Comparison of ENCODE assay signal across 1 cellular context in genomic region chr11:69641681-69642548, GRCh38.
TF ChIP-seq lines count a peak whose summit lies in the region.

No MANE protein-coding gene starts in this region.

TF ChIP-seq in HepG2, 621 proteins besides CTCF, POLR2A, EP300 and RAD21 (continued from another document and continues in another):
- TF ChIP-seq JDP2 (CRISPR knock-in tag; IDR thresholded peaks at IDR 0.05; ENCODE audit: borderline replicate concordance) (no peak), TCF7L2 (IDR thresholded peaks at IDR 0.05; ENCODE audit: low read depth, low read length) (no peak), POLR2AphosphoS5 (IDR thresholded peaks at IDR 0.05; ENCODE audit: low read depth, low read length) (no peak), BRD4 (CRISPR knock-in tag; IDR thresholded peaks at IDR 0.05) (no peak), PHF5A (CRISPR knock-in tag; IDR thresholded peaks at IDR 0.05; ENCODE audit: low read depth, unreplicated experiment) (no peak), ZFX (CRISPR knock-in tag; IDR thresholded peaks at IDR 0.05; ENCODE audit: low read depth) (peak; percentile 9; the same call in 1 of the 2 replicates), DZIP1 (CRISPR knock-in tag; IDR thresholded peaks at IDR 0.05) (no peak), ZNF234 (CRISPR knock-in tag; conservative IDR thresholded peaks at IDR 0.05) (0 out of 2 replicates have a peak, but pooled peaks have one; percentile 28), ZNF800 (CRISPR knock-in tag; IDR thresholded peaks at IDR 0.05) (0 out of 2 replicates have a peak, but pooled peaks have one; percentile 30), CBX5 (CRISPR knock-in tag; IDR thresholded peaks at IDR 0.05; ENCODE audit: borderline replicate concordance) (no peak), RBM22 (optimal IDR thresholded peaks at IDR 0.05; ENCODE audit: low read length) (no peak), ZNF550 (CRISPR knock-in tag; IDR thresholded peaks at IDR 0.05; ENCODE audit: borderline replicate concordance) (no peak), ELK4 (CRISPR knock-in tag; IDR thresholded peaks at IDR 0.05; ENCODE audit: borderline replicate concordance) (no peak), JUNB (CRISPR knock-in tag; IDR thresholded peaks at IDR 0.05; ENCODE audit: borderline replicate concordance) (no peak), KDM5B (CRISPR knock-in tag; IDR thresholded peaks at IDR 0.05; ENCODE audit: borderline replicate concordance) (no peak), TBX3 (IDR thresholded peaks at IDR 0.05; ENCODE audit: borderline replicate concordance) (no peak), ZBTB39 (CRISPR knock-in tag; IDR thresholded peaks at IDR 0.05) (no peak), PHF8 (CRISPR knock-in tag; IDR thresholded peaks at IDR 0.05) (peak; percentile 43; the same call in 1 of the 2 replicates), ZBTB38 (CRISPR knock-in tag; IDR thresholded peaks at IDR 0.05) (no peak), AHDC1 (CRISPR knock-in tag; IDR thresholded peaks at IDR 0.05; ENCODE audit: borderline replicate concordance) (no peak), ZNF432 (CRISPR knock-in tag; IDR thresholded peaks at IDR 0.05; ENCODE audit: borderline replicate concordance) (no peak), MAFG (CRISPR knock-in tag; IDR thresholded peaks at IDR 0.05) (no peak), BRF2 (CRISPR knock-in tag; IDR thresholded peaks at IDR 0.05) (no peak), ZNF775 (CRISPR knock-in tag; IDR thresholded peaks at IDR 0.05; ENCODE audit: borderline replicate concordance) (no peak), SRSF1 (optimal IDR thresholded peaks at IDR 0.05; ENCODE audit: low read depth, low read length) (no peak), ZNF17 (CRISPR knock-in tag; IDR thresholded peaks at IDR 0.05) (no peak), SNAPC2 (CRISPR knock-in tag; IDR thresholded peaks at IDR 0.05) (no peak), DRAP1 (CRISPR knock-in tag; IDR thresholded peaks at IDR 0.05) (no peak), PBX3 (CRISPR knock-in tag; IDR thresholded peaks at IDR 0.05; ENCODE audit: borderline replicate concordance) (no peak), ZC3H13 (CRISPR knock-in tag; IDR thresholded peaks at IDR 0.05) (no peak), ZNF143 (CRISPR knock-in tag; IDR thresholded peaks at IDR 0.05) (no peak), ZNF598 (CRISPR knock-in tag; IDR thresholded peaks at IDR 0.05; ENCODE audit: borderline replicate concordance) (no peak), KDM1A (CRISPR knock-in tag; IDR thresholded peaks at IDR 0.05) (no peak), ZHX2 (IDR thresholded peaks at IDR 0.05; ENCODE audit: low read depth) (no peak), ZHX2 (CRISPR knock-in tag; IDR thresholded peaks at IDR 0.05; ENCODE audit: borderline replicate concordance) (no peak), AGO2 (optimal IDR thresholded peaks at IDR 0.05; ENCODE audit: low read depth, low read length) (peak; percentile 21), EEA1 (CRISPR knock-in tag; IDR thresholded peaks at IDR 0.05; ENCODE audit: borderline replicate concordance) (no peak)
